Comparison of ENCODE assay signal across 22 cellular contexts in genomic region chr2:55989405-55989804, GRCh38.
"Had no signal": no experiment of that assay in that cellular context is flagged by ENCODE, and none has a peak within 500 bp of the region (broad histone marks: within the 10 kb centered on the region; RNA-seq: fewer than 3 reads in every experiment).

No MANE protein-coding gene starts in this region.

- H3K4me3 ChIP-seq: coronary artery, esophagus muscularis mucosa, gastroesophageal sphincter, heart left ventricle, hepatocyte, left lung, lower lobe of right lung had no signal

- H3K9me3 Mint-ChIP-seq: endodermal cell had no signal

- H3K27ac Mint-ChIP-seq: effector memory CD8-positive, alpha-beta T cell; endodermal cell; immature natural killer cell had no signal

- H3K4me1 Mint-ChIP-seq: immature natural killer cell; naive thymus-derived CD4-positive, alpha-beta T cell had no signal

- H3K36me3 Mint-ChIP-seq: naive thymus-derived CD4-positive, alpha-beta T cell had no signal

- H3K27me3 ChIP-seq: esophagus muscularis mucosa, gastroesophageal sphincter, heart left ventricle, hepatocyte, left lung had no signal

- H3K9me3 ChIP-seq: esophagus muscularis mucosa, gastroesophageal sphincter, heart left ventricle, left lung, lower lobe of right lung had no signal

- DNase-seq: effector CD8-positive, alpha-beta T cell; effector memory CD8-positive, alpha-beta T cell; endodermal cell; foreskin keratinocyte; heart left ventricle; hypothalamus; immature natural killer cell; islet precursor cell; kidney; kidney glomerular epithelial cell; left lung; left ventricle myocardium superior; lower lobe of right lung; mesendoderm; midbrain; naive thymus-derived CD4-positive, alpha-beta T cell had no signal

- H3K4me1 ChIP-seq: lower lobe of right lung had no signal

- H3K27me3 Mint-ChIP-seq: effector memory CD8-positive, alpha-beta T cell had no signal

- ATAC-seq: effector memory CD8-positive, alpha-beta T cell; foreskin keratinocyte; gastroesophageal sphincter; heart left ventricle; left lung; left ventricle myocardium superior; lower lobe of right lung; naive thymus-derived CD4-positive, alpha-beta T cell had no signal

- H3K27ac ChIP-seq: coronary artery, esophagus muscularis mucosa, foreskin keratinocyte, gastroesophageal sphincter, hepatocyte, left lung, lower lobe of right lung had no signal

- FAIRE-seq: endometrium, frontal cortex, kidney had no signal

- H3K36me3 ChIP-seq: esophagus muscularis mucosa, gastroesophageal sphincter, heart left ventricle, left lung, lower lobe of right lung had no signal

- H3K79me2 ChIP-seq: hepatocyte had no signal

- H3K4me3 Mint-ChIP-seq: effector memory CD8-positive, alpha-beta T cell; endodermal cell; immature natural killer cell; naive thymus-derived CD4-positive, alpha-beta T cell had no signal

- H2AFZ ChIP-seq: hepatocyte had no signal

- H3K4me2 ChIP-seq: hepatocyte had no signal
